In the genomic region with DNA sequence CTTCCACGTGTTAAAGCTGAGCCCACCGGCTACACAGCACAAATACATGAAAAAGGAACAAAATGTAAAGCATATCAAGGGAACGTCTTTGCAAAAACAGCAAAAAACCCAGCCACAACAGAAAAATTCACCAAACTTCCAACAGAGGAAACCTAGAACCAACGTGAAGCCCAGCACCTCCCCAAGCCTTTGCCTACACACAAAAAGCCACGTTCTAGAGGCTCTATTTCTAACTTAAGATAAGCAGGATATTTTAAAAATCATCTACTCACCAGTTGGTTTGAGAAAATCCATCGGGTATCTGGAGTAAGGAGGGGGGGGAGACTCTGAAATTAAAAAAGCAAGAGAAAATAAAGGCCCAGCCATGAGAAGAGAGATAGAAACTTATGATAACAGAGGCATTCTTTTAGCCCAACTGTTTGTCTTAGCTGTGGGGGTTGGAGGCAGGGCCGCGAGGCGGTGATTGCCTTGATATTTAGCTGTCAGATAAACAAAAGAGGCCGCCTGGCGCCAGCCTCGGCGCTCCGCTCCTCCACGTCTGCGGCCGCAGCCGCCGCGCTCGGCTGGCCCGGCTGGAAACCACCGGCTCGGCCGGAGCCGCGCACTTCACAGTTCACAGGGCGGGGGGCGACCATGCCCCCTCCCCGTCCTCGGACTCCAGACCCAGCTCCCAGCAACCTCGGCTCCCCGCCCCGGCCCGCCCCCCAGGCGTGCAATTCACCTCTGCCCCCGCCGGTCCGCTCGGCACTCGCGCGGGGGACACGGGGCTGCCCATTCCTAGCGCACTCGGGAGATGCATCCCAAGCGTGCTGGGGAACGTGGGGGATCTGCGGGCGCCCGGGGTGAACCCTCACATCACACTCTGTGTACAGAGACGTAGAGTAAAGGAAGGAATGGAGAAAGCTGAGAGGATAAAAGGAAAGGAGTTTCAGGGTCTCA, we compare ENCODE assay signal across 1 cellular context.
TF ChIP-seq lines count a peak whose summit lies in the region.

No MANE protein-coding gene starts in this region.

TF ChIP-seq in HEK293, 187 proteins besides CTCF, POLR2A, EP300 and RAD21 (continued from another document and continues in another):
- TF ChIP-seq, protein P1, sequence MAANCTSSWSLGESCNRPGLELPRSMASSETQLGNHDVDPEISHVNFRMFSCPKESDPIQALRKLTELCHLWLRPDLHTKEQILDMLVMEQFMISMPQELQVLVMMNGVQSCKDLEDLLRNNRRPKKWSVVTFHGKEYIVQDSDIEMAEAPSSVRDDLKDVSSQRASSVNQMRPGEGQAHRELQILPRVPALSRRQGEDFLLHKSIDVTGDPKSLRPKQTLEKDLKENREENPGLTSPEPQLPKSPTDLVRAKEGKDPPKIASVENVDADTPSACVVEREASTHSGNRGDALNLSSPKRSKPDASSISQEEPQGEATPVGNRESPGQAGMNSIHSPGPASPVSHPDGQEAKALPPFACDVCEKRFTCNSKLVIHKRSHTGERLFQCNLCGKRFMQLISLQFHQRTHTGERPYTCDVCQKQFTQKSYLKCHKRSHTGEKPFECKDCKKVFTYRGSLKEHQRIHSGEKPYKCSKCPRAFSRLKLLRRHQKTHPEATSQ (tag by site-specific recombination; IDR thresholded peaks at IDR 0.05): no peak
- TF ChIP-seq EGR2 (tag by site-specific recombination; IDR thresholded peaks at IDR 0.05; ENCODE audit: low read depth): peak; percentile 7; the same call in 1 of the 2 replicates
- TF ChIP-seq ZNF660 (tag by site-specific recombination; IDR thresholded peaks at IDR 0.05): peak; percentile 87
- TF ChIP-seq, protein P2, sequence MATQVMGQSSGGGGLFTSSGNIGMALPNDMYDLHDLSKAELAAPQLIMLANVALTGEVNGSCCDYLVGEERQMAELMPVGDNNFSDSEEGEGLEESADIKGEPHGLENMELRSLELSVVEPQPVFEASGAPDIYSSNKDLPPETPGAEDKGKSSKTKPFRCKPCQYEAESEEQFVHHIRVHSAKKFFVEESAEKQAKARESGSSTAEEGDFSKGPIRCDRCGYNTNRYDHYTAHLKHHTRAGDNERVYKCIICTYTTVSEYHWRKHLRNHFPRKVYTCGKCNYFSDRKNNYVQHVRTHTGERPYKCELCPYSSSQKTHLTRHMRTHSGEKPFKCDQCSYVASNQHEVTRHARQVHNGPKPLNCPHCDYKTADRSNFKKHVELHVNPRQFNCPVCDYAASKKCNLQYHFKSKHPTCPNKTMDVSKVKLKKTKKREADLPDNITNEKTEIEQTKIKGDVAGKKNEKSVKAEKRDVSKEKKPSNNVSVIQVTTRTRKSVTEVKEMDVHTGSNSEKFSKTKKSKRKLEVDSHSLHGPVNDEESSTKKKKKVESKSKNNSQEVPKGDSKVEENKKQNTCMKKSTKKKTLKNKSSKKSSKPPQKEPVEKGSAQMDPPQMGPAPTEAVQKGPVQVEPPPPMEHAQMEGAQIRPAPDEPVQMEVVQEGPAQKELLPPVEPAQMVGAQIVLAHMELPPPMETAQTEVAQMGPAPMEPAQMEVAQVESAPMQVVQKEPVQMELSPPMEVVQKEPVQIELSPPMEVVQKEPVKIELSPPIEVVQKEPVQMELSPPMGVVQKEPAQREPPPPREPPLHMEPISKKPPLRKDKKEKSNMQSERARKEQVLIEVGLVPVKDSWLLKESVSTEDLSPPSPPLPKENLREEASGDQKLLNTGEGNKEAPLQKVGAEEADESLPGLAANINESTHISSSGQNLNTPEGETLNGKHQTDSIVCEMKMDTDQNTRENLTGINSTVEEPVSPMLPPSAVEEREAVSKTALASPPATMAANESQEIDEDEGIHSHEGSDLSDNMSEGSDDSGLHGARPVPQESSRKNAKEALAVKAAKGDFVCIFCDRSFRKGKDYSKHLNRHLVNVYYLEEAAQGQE (tag by site-specific recombination; IDR thresholded peaks at IDR 0.05): 0 out of 2 replicates have a peak, but pooled peaks have one; percentile 15
- 0 out of 2 replicates have a peak, but pooled peaks have one; percentile 34 for TF ChIP-seq ZXDB (tag by site-specific recombination; IDR thresholded peaks at IDR 0.05)
- TF ChIP-seq ZNF184 (tag by site-specific recombination; IDR thresholded peaks at IDR 0.05): no peak
- TF ChIP-seq, protein P3, sequence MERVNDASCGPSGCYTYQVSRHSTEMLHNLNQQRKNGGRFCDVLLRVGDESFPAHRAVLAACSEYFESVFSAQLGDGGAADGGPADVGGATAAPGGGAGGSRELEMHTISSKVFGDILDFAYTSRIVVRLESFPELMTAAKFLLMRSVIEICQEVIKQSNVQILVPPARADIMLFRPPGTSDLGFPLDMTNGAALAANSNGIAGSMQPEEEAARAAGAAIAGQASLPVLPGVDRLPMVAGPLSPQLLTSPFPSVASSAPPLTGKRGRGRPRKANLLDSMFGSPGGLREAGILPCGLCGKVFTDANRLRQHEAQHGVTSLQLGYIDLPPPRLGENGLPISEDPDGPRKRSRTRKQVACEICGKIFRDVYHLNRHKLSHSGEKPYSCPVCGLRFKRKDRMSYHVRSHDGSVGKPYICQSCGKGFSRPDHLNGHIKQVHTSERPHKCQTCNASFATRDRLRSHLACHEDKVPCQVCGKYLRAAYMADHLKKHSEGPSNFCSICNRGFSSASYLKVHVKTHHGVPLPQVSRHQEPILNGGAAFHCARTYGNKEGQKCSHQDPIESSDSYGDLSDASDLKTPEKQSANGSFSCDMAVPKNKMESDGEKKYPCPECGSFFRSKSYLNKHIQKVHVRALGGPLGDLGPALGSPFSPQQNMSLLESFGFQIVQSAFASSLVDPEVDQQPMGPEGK (tag by site-specific recombination; IDR thresholded peaks at IDR 0.05): peak; percentile 78
- TF ChIP-seq, protein P4, sequence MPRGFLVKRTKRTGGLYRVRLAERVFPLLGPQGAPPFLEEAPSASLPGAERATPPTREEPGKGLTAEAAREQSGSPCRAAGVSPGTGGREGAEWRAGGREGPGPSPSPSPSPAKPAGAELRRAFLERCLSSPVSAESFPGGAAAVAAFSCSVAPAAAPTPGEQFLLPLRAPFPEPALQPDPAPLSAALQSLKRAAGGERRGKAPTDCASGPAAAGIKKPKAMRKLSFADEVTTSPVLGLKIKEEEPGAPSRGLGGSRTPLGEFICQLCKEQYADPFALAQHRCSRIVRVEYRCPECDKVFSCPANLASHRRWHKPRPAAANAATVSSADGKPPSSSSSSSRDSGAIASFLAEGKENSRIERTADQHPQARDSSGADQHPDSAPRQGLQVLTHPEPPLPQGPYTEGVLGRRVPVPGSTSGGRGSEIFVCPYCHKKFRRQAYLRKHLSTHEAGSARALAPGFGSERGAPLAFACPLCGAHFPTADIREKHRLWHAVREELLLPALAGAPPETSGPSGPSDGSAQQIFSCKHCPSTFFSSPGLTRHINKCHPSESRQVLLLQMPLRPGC (tag by site-specific recombination; IDR thresholded peaks at IDR 0.05): 0 out of 2 replicates have a peak, but pooled peaks have one; percentile 23
- TF ChIP-seq ZNF600 (tag by site-specific recombination; IDR thresholded peaks at IDR 0.05): peak; percentile 20; the same call in 1 of the 2 replicates
- TF ChIP-seq ZNF335 (tag by site-specific recombination; conservative IDR thresholded peaks at IDR 0.05): 0 out of 2 replicates have a peak, but pooled peaks have one; percentile 34
- no peak for TF ChIP-seq ZNF558 (tag by site-specific recombination; IDR thresholded peaks at IDR 0.05)
- TF ChIP-seq ZNF548 (tag by site-specific recombination; IDR thresholded peaks at IDR 0.05): no peak
- TF ChIP-seq ZNF341 (tag by site-specific recombination; IDR thresholded peaks at IDR 0.05; ENCODE audit: low read depth): peak; percentile 58; the same call in 1 of the 2 replicates
- TF ChIP-seq ZNF843 (tag by site-specific recombination; IDR thresholded peaks at IDR 0.05): peak; percentile 37; the same call in 1 of the 2 replicates
- TF ChIP-seq KLF9 (tag by site-specific recombination; IDR thresholded peaks at IDR 0.05; ENCODE audit: low read depth): peak; percentile 60
- TF ChIP-seq ZNF776 (tag by site-specific recombination; IDR thresholded peaks at IDR 0.05; ENCODE audit: borderline replicate concordance): no peak
- TF ChIP-seq GLIS1 (tag by site-specific recombination; IDR thresholded peaks at IDR 0.05): peak; percentile 76
- TF ChIP-seq, protein P5, sequence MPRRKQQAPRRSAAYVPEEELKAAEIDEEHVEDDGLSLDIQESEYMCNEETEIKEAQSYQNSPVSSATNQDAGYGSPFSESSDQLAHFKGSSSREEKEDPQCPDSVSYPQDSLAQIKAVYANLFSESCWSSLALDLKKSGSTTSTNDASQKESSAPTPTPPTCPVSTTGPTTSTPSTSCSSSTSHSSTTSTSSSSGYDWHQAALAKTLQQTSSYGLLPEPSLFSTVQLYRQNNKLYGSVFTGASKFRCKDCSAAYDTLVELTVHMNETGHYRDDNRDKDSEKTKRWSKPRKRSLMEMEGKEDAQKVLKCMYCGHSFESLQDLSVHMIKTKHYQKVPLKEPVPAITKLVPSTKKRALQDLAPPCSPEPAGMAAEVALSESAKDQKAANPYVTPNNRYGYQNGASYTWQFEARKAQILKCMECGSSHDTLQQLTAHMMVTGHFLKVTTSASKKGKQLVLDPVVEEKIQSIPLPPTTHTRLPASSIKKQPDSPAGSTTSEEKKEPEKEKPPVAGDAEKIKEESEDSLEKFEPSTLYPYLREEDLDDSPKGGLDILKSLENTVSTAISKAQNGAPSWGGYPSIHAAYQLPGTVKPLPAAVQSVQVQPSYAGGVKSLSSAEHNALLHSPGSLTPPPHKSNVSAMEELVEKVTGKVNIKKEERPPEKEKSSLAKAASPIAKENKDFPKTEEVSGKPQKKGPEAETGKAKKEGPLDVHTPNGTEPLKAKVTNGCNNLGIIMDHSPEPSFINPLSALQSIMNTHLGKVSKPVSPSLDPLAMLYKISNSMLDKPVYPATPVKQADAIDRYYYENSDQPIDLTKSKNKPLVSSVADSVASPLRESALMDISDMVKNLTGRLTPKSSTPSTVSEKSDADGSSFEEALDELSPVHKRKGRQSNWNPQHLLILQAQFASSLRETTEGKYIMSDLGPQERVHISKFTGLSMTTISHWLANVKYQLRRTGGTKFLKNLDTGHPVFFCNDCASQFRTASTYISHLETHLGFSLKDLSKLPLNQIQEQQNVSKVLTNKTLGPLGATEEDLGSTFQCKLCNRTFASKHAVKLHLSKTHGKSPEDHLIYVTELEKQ (tag by site-specific recombination; IDR thresholded peaks at IDR 0.05; ENCODE audit: borderline replicate concordance): no peak
- peak; percentile 57; the same call in 1 of the 2 replicates for TF ChIP-seq KLF7 (tag by site-specific recombination; IDR thresholded peaks at IDR 0.05; ENCODE audit: borderline replicate concordance)
- TF ChIP-seq, protein P6, sequence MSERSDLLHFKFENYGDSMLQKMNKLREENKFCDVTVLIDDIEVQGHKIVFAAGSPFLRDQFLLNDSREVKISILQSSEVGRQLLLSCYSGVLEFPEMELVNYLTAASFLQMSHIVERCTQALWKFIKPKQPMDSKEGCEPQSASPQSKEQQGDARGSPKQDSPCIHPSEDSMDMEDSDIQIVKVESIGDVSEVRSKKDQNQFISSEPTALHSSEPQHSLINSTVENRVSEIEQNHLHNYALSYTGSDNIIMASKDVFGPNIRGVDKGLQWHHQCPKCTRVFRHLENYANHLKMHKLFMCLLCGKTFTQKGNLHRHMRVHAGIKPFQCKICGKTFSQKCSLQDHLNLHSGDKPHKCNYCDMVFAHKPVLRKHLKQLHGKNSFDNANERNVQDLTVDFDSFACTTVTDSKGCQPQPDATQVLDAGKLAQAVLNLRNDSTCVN (tag by site-specific recombination; optimal IDR thresholded peaks at IDR 0.05): peak; percentile 79
- peak; percentile 62; the same call in 1 of the 2 replicates for TF ChIP-seq ZEB2 (tag by site-specific recombination; IDR thresholded peaks at IDR 0.05)
- TF ChIP-seq ZNF221 (tag by site-specific recombination; IDR thresholded peaks at IDR 0.05; ENCODE audit: borderline replicate concordance): no peak
- TF ChIP-seq ZNF155 (tag by site-specific recombination; IDR thresholded peaks at IDR 0.05): no peak
- TF ChIP-seq ZFP3 (tag by site-specific recombination; IDR thresholded peaks at IDR 0.05; ENCODE audit: low read depth): no peak
- TF ChIP-seq, protein P7, sequence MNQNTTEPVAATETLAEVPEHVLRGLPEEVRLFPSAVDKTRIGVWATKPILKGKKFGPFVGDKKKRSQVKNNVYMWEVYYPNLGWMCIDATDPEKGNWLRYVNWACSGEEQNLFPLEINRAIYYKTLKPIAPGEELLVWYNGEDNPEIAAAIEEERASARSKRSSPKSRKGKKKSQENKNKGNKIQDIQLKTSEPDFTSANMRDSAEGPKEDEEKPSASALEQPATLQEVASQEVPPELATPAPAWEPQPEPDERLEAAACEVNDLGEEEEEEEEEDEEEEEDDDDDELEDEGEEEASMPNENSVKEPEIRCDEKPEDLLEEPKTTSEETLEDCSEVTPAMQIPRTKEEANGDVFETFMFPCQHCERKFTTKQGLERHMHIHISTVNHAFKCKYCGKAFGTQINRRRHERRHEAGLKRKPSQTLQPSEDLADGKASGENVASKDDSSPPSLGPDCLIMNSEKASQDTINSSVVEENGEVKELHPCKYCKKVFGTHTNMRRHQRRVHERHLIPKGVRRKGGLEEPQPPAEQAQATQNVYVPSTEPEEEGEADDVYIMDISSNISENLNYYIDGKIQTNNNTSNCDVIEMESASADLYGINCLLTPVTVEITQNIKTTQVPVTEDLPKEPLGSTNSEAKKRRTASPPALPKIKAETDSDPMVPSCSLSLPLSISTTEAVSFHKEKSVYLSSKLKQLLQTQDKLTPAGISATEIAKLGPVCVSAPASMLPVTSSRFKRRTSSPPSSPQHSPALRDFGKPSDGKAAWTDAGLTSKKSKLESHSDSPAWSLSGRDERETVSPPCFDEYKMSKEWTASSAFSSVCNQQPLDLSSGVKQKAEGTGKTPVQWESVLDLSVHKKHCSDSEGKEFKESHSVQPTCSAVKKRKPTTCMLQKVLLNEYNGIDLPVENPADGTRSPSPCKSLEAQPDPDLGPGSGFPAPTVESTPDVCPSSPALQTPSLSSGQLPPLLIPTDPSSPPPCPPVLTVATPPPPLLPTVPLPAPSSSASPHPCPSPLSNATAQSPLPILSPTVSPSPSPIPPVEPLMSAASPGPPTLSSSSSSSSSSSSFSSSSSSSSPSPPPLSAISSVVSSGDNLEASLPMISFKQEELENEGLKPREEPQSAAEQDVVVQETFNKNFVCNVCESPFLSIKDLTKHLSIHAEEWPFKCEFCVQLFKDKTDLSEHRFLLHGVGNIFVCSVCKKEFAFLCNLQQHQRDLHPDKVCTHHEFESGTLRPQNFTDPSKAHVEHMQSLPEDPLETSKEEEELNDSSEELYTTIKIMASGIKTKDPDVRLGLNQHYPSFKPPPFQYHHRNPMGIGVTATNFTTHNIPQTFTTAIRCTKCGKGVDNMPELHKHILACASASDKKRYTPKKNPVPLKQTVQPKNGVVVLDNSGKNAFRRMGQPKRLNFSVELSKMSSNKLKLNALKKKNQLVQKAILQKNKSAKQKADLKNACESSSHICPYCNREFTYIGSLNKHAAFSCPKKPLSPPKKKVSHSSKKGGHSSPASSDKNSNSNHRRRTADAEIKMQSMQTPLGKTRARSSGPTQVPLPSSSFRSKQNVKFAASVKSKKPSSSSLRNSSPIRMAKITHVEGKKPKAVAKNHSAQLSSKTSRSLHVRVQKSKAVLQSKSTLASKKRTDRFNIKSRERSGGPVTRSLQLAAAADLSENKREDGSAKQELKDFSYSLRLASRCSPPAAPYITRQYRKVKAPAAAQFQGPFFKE (tag by site-specific recombination; IDR thresholded peaks at IDR 0.05; ENCODE audit: borderline replicate concordance): no peak
- no peak for TF ChIP-seq ZNF621 (tag by site-specific recombination; IDR thresholded peaks at IDR 0.05)
- 0 out of 2 replicates have a peak, but pooled peaks have one; percentile 41 for TF ChIP-seq ZSCAN16 (tag by site-specific recombination; IDR thresholded peaks at IDR 0.05)
- TF ChIP-seq ZNF23 (tag by site-specific recombination; IDR thresholded peaks at IDR 0.05; ENCODE audit: borderline replicate concordance): no peak
- TF ChIP-seq TCF7L2 (IDR thresholded peaks at IDR 0.05; ENCODE audit: borderline replicate concordance, low read depth, low read length): peak; percentile 95
- peak; percentile 11; the same call in 1 of the 2 replicates for TF ChIP-seq IKZF3 (tag by site-specific recombination; IDR thresholded peaks at IDR 0.05)
- TF ChIP-seq ZNF610 (tag by site-specific recombination; IDR thresholded peaks at IDR 0.05; ENCODE audit: borderline replicate concordance): peak; percentile 45; the same call in 1 of the 2 replicates
- TF ChIP-seq ZNF561 (tag by site-specific recombination; IDR thresholded peaks at IDR 0.05; ENCODE audit: borderline replicate concordance): peak; percentile 52; the same call in 1 of the 2 replicates
